Comparison of ENCODE assay signal across 16 cellular contexts in the genomic region with DNA sequence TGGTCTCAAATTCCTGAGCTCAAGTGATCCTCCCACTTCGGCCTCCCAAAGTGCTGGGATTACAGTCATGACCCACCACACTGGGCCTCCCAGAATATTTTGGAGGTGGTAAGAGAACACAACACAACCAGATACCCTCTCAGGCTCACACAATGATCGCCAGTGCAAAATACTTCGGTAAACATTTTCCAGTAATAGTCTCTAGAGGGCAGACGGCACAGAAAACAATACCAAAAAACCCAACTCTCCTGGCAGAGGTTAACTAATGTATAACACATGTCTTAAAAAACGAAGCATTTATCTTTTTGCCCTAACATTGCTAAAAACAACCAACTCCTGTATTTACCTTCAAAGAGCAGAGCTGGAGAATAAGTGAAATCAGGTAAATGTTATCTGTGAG. TPM values are rescaled to one million over a fixed set of nuclear protein-coding genes. Genes with fewer than 3 reads are reported as not detected.
A peak's percentile ranks its signal among the peaks of the same experiment; 100 is the strongest.
DNase-seq lines count a peak whose midpoint lies in the region; ATAC-seq, FAIRE-seq and TF ChIP-seq lines count a peak whose summit lies in the region.
"Had no signal": no experiment of that assay in that cellular context is flagged by ENCODE, and none has a peak within 500 bp of the region (broad histone marks: within the 10 kb centered on the region; RNA-seq: fewer than 3 reads in every experiment).

No MANE protein-coding gene starts in this region.

- H3K9me3 ChIP-seq in HepG2 (ENCODE audit: low read length): no peaks in the 10 kb centered on the region
- H3K9me3 ChIP-seq in right lobe of liver: peaks cover 0 to 3% (median 1%) of the 10 kb centered on the region in 4 donors
- no peaks in the 10 kb centered on the region for H3K9me3 ChIP-seq in thoracic aorta
- H3K9me3 ChIP-seq: breast epithelium, gastroesophageal sphincter had no signal

- H3K4me3 ChIP-seq in HepG2 (replicated peaks in 1 of 3; ENCODE audit: insufficient read depth in 1 of 3, low read depth in 2 of 3, low read length in 3 of 3) (no peak overlapping the region), right lobe of liver (no peak overlapping the region), epithelial cell of esophagus (ENCODE audit: low read length) (no peak overlapping the region), thoracic aorta (peak overlapping the region; percentile 39)
- H3K4me3 ChIP-seq: gastroesophageal sphincter had no signal

- CTCF ChIA-PET in HepG2 (lab: Yijun Ruan, JAX; ENCODE audit: low intra/inter-chr PET ratio, low total read pairs): no interaction called here

- H3K36me3 ChIP-seq in HepG2 (replicated peaks in 1 of 2; ENCODE audit: control insufficient read depth in 1 of 2, insufficient read depth in 2 of 2, low read length in 2 of 2) (peaks cover 12 to 42% of the 10 kb centered on the region in 2 experiments), right lobe of liver (peaks cover 16 to 57% (median 30%) of the 10 kb centered on the region in 4 donors), thoracic aorta (peaks cover 49% of the 10 kb centered on the region)
- H3K36me3 ChIP-seq: breast epithelium had no signal

- intact Hi-C loops in HepG2 (cut with micrococcal nuclease; ENCODE audit: unreplicated experiment) (no loop called here), right lobe of liver (cut with DNase I) (loop anchor here in 1 of 2 donors (10.0 kb wide), 1 partner anchor 159 kb away; no protein-coding TSS in a partner anchor)

- H3K27ac ChIP-seq in HepG2 (ENCODE audit: extremely low read length, insufficient read depth, low read length) (no peak overlapping the region), right lobe of liver (no peak overlapping the region), thoracic aorta (no peak overlapping the region)
- H3K27ac ChIP-seq: breast epithelium, gastroesophageal sphincter, KMS-11 had no signal

- peak overlapping the region; percentile 2; the same call in 1 of the 2 replicates for H3K4me2 ChIP-seq in HepG2 (ENCODE audit: low read depth, low read length)
- H3K4me2 ChIP-seq: KMS-11 had no signal

- no peak for FAIRE-seq in HepG2 (lab: Jason Lieb, UNC)

- TF ChIP-seq POLR2A in HepG2 (IDR thresholded peaks at IDR 0.05; ENCODE audit: insufficient read depth in 1 of 2, low read depth in 2 of 2, low read length in 2 of 2) (no peak), right lobe of liver (IDR thresholded peaks at IDR 0.05) (no peak)

- TF ChIP-seq EP300 in HepG2 (IDR thresholded peaks at IDR 0.05; ENCODE audit: low read depth in 2 of 2, low read length in 2 of 2) (no peak), HepG2 (CRISPR knock-in tag; IDR thresholded peaks at IDR 0.05; ENCODE audit: borderline replicate concordance) (no peak)

- no peaks in the 10 kb centered on the region for H3K27me3 ChIP-seq in HepG2 (ENCODE audit: control insufficient read depth in 1 of 2, insufficient read depth in 2 of 2, low read length in 2 of 2)
- H3K27me3 ChIP-seq in right lobe of liver: no peaks in the 10 kb centered on the region
- no peaks in the 10 kb centered on the region for H3K27me3 ChIP-seq in thoracic aorta (replicated peaks; ENCODE audit: insufficient read depth)
- H3K27me3 ChIP-seq: breast epithelium, gastroesophageal sphincter had no signal

- no peak overlapping the region for H2AFZ ChIP-seq in HepG2 (ENCODE audit: low read length)

- in situ Hi-C loops in HepG2 (cut with HindIII; ENCODE audit: extremely low pct_ligation_motif_present, low pct_unique_long_range_greater_than_20kb) (no loop called here), GM13977 (cut with MboI; ENCODE audit: low pct_unique_long_range_greater_than_20kb, low sequenced_read_pairs, unreplicated experiment) (no loop called here)

- WGBS in HepG2 (ENCODE audit: low lambda C conversion rate): 78% methylated on average over 5 of the region's 5 CpGs
- 68% methylated on average over 5 of the region's 5 CpGs for WGBS in right lobe of liver (ENCODE audit: insufficient coverage, low coverage, low lambda C conversion rate, missing lambda C conversion rate)

- BruUV-seq in HepG2 (replicated peaks; lab: Mats Ljungman, UMichigan): no TSS peak

- no peak overlapping the region for H3K9ac ChIP-seq in HepG2 (ENCODE audit: insufficient read depth, low read depth, low read length)
- H3K9ac ChIP-seq: KMS-11 had no signal

- H4K20me1 ChIP-seq in HepG2 (ENCODE audit: insufficient read depth, low read length): peaks cover 86% of the 10 kb centered on the region

- TF ChIP-seq CTCF in HepG2 (CRISPR knock-in tag; IDR thresholded peaks at IDR 0.05): no peak
- TF ChIP-seq CTCF in right lobe of liver (IDR thresholded peaks at IDR 0.05): no peak
- peak; percentile 5 for TF ChIP-seq CTCF in epithelial cell of esophagus (IDR thresholded peaks at IDR 0.05; ENCODE audit: insufficient read depth, low read depth, low read length, missing control alignments)
- no peak for TF ChIP-seq CTCF in thoracic aorta (IDR thresholded peaks at IDR 0.05)
- TF ChIP-seq CTCF in GM13977 (IDR thresholded peaks at IDR 0.05; ENCODE audit: extremely low read depth, insufficient read depth, missing control alignments): no peak

- H3K79me2 ChIP-seq in HepG2 (ENCODE audit: insufficient read depth, low read length): peaks cover 87% of the 10 kb centered on the region

- ATAC-seq in HepG2 (peak; percentile 36; the same call in 1 of the 3 replicates), right lobe of liver (no peak), thoracic aorta (ENCODE audit: insufficient number of reproducible peaks, low FRiP score, low read depth) (no peak)
- ATAC-seq: gastroesophageal sphincter, right cardiac atrium had no signal

- H3K4me1 ChIP-seq in HepG2 (ENCODE audit: insufficient read depth, low read length): peaks cover 54% of the 10 kb centered on the region
- peaks cover 0 to 13% (median 2%) of the 10 kb centered on the region in 4 donors for H3K4me1 ChIP-seq in right lobe of liver
- peaks cover 34 to 85% of the 10 kb centered on the region in 2 donors for H3K4me1 ChIP-seq in thoracic aorta (ENCODE audit: control insufficient read depth in 1 of 2, low read depth in 2 of 2)

- DNase-seq in HepG2 (ENCODE audit: low spot score) (no peak), right lobe of liver (no peak), RKO (ENCODE audit: low spot score) (peak; percentile 32), epithelial cell of esophagus (ENCODE audit: low read depth) (no peak), thoracic aorta (ENCODE audit: low spot score) (no peak), NCI-H1048 (lab: John Stamatoyannopoulos, UW) (no peak), activated gamma-delta T cell treated with Interleukin-2 at 50 U/mL for 16 hours (no peak), GM13977 (ENCODE audit: low spot score) (no peak)
- DNase-seq: NCI-H446, right cardiac atrium, T-helper 1 cell had no signal

- POLR2A ChIA-PET in HepG2 (lab: Yijun Ruan, JAX): interaction anchor here (3.3 kb wide), 1 partner anchor 10 kb away, joined by 17 read pairs; a partner anchor contains a TSS

- TF ChIP-seq RAD21 in HepG2 (CRISPR knock-in tag; IDR thresholded peaks at IDR 0.05): no peak

RNA-seq across cellular contexts. Expression of a gene that starts 10.5 kb away (rescaled TPM):
- total RNA-seq in HepG2 (2016; rRNA removed; fragmentation: Illumina TruSeq; extraction: Trizol) (30.8 and 51.1 TPM in 2 replicates), right lobe of liver (10 to 100 TPM; 16.1 to 31.2 (median 22.5) TPM), thoracic aorta (10 to 100 TPM; 39.7 to 65.8 TPM)
- 3.3 and 4.4 TPM in 2 replicates for total RNA-seq in HepG2 (2016; cell fraction: cytosol; rRNA removed; fragmentation: Illumina TruSeq; extraction: Trizol; ENCODE audit: low read depth)
- total RNA-seq in HepG2 (2016; cell fraction: insoluble cytoplasmic fraction; rRNA removed; fragmentation: Illumina TruSeq; extraction: Trizol): 33.9 and 51.5 TPM in 2 replicates
- 12.2 and 14.5 TPM in 2 replicates for total RNA-seq in HepG2 (2016; cell fraction: membrane; rRNA removed; fragmentation: Illumina TruSeq; extraction: Trizol)
- 29.2 and 31.4 TPM in 2 replicates for total RNA-seq in HepG2 (2016; cell fraction: nucleus; rRNA removed; fragmentation: Illumina TruSeq; extraction: Trizol)
- 7.2 and 10.3 TPM in 2 replicates for polyA plus RNA-seq in HepG2 (2011; rRNA removed)
- 4.2 and 7.1 TPM in 2 replicates for polyA plus RNA-seq in HepG2 (2011; cell fraction: cytosol; rRNA removed)
- 26.3 and 51.8 TPM in 2 replicates for polyA plus RNA-seq in HepG2 (2011; cell fraction: nucleus; rRNA removed)
- polyA plus RNA-seq in HepG2 (2012): 13.6 and 17.8 TPM in 2 replicates
- 0.59 and 0.75 TPM in 2 replicates for polyA plus RNA-seq in HepG2 (2016; cell fraction: cytosol; fragmentation: Illumina TruSeq; extraction: Trizol; ENCODE audit: low read depth)
- 27.2 and 28.3 TPM in 2 replicates for polyA plus RNA-seq in HepG2 (2016; cell fraction: insoluble cytoplasmic fraction; fragmentation: Illumina TruSeq; extraction: Trizol; ENCODE audit: low read depth)
- polyA plus RNA-seq in HepG2 (2016; cell fraction: membrane; fragmentation: Illumina TruSeq; extraction: Trizol; ENCODE audit: low read depth): 3.1 TPM in 2 replicates
- polyA plus RNA-seq in HepG2 (2016; cell fraction: nucleus; fragmentation: Illumina TruSeq; extraction: Trizol; ENCODE audit: insufficient read depth, low read depth): 32.0 and 35.0 TPM in 2 replicates
- 16.2 and 48.5 TPM in 2 replicates for polyA minus RNA-seq in HepG2 (2011; rRNA and poly(A)+ RNA removed; ENCODE audit: low replicate concordance)
- 18.9 and 19.5 TPM in 2 replicates for polyA minus RNA-seq in HepG2 (2011; cell fraction: cytosol; rRNA and poly(A)+ RNA removed)
- polyA minus RNA-seq in HepG2 (2011; cell fraction: nucleus; rRNA and poly(A)+ RNA removed): 25.1 and 29.7 TPM in 2 replicates

RNA-seq across cellular contexts. Expression of a gene that starts 36.8 kb away (rescaled TPM):
- total RNA-seq in HepG2 (2016; rRNA removed; fragmentation: Illumina TruSeq; extraction: Trizol) (not detected in 2 replicates), right lobe of liver (not detected), thoracic aorta (not detected)
- total RNA-seq in HepG2 (2016; cell fraction: cytosol; rRNA removed; fragmentation: Illumina TruSeq; extraction: Trizol; ENCODE audit: low read depth): not detected in 2 replicates
- not detected in 2 replicates for total RNA-seq in HepG2 (2016; cell fraction: insoluble cytoplasmic fraction; rRNA removed; fragmentation: Illumina TruSeq; extraction: Trizol)
- not detected in 2 replicates for total RNA-seq in HepG2 (2016; cell fraction: membrane; rRNA removed; fragmentation: Illumina TruSeq; extraction: Trizol)
- not detected in 2 replicates for total RNA-seq in HepG2 (2016; cell fraction: nucleus; rRNA removed; fragmentation: Illumina TruSeq; extraction: Trizol)
- not detected in 2 replicates for polyA plus RNA-seq in HepG2 (2011; rRNA removed)
- polyA plus RNA-seq in HepG2 (2011; cell fraction: cytosol; rRNA removed): not detected in 2 replicates
- polyA plus RNA-seq in HepG2 (2011; cell fraction: nucleus; rRNA removed): not detected in 2 replicates
- polyA plus RNA-seq in HepG2 (2012): not detected in 2 replicates
- not detected in 2 replicates for polyA plus RNA-seq in HepG2 (2016; cell fraction: cytosol; fragmentation: Illumina TruSeq; extraction: Trizol; ENCODE audit: low read depth)
- not detected in 2 replicates for polyA plus RNA-seq in HepG2 (2016; cell fraction: insoluble cytoplasmic fraction; fragmentation: Illumina TruSeq; extraction: Trizol; ENCODE audit: low read depth)
- not detected in 2 replicates for polyA plus RNA-seq in HepG2 (2016; cell fraction: membrane; fragmentation: Illumina TruSeq; extraction: Trizol; ENCODE audit: low read depth)
- polyA plus RNA-seq in HepG2 (2016; cell fraction: nucleus; fragmentation: Illumina TruSeq; extraction: Trizol; ENCODE audit: insufficient read depth, low read depth): not detected in 2 replicates
- not detected in 2 replicates for polyA minus RNA-seq in HepG2 (2011; rRNA and poly(A)+ RNA removed; ENCODE audit: low replicate concordance)
- polyA minus RNA-seq in HepG2 (2011; cell fraction: cytosol; rRNA and poly(A)+ RNA removed): not detected in 2 replicates
- polyA minus RNA-seq in HepG2 (2011; cell fraction: nucleus; rRNA and poly(A)+ RNA removed): not detected in 2 replicates
- total RNA-seq: breast epithelium, gastroesophageal sphincter, lower leg skin, right cardiac atrium, urinary bladder had no signal
- polyA plus RNA-seq: right cardiac atrium, urinary bladder had no signal
